ENCODE assay signal across 17 cellular contexts in the genomic region with DNA sequence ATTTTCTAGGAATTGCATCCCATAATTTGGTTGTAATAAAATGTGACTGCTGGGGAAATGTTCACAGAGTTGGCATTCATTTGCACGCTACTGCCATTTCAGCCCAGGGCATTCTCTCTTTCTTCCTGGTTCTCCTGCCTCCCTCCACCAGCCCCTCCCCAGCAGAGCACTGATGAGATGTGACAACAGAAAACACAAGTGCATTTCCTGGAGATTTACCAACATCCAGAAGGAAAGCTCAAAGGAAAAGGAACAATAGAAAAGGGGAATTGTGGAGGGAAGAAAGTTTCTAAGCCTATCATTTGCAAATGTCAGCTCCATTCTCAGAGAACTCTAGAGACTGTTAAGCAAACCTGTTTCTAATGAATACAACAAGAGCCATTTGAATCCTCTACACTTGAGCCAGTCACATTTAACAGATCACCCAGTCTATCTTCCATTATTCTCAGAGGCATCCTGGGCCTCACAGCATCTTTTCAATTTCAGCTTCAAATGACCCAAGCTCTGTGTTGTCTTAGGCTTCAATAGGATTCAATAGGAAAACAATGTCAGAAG.
DNase-seq lines count a peak whose midpoint lies in the region; ATAC-seq and TF ChIP-seq lines count a peak whose summit lies in the region.
"Had no signal": no experiment of that assay in that cellular context is flagged by ENCODE, and none has a peak within 500 bp of the region (broad histone marks: within the 10 kb centered on the region; RNA-seq: fewer than 3 reads in every experiment).

No MANE protein-coding gene starts in this region.

- H3K79me2 ChIP-seq in GM23338 (replicated peaks; ENCODE audit: insufficient read depth), result no peaks in the 10 kb centered on the region
- no peaks in the 10 kb centered on the region for H3K79me2 ChIP-seq in neural progenitor cell (ENCODE audit: low read depth)

- H3K4me3 Mint-ChIP-seq in GM23338 (no peak overlapping the region), WTC11 (no peak overlapping the region), neural progenitor cell (no peak overlapping the region)
- H3K4me3 Mint-ChIP-seq: B cell; CD8-positive, alpha-beta T cell; IgD-negative memory B cell had no signal

- peaks cover 5% of the 10 kb centered on the region for H3K27me3 Mint-ChIP-seq in GM23338 (ENCODE audit: insufficient read depth, low read depth, poor library complexity)
- no peaks in the 10 kb centered on the region; the same call in 1 of the 2 replicates for H3K27me3 Mint-ChIP-seq in WTC11 (ENCODE audit: low read depth)
- H3K27me3 Mint-ChIP-seq in neural progenitor cell (ENCODE audit: insufficient read depth, low read depth), result no peaks in the 10 kb centered on the region
- H3K27me3 Mint-ChIP-seq: B cell, IgD-negative memory B cell had no signal

- DNase-seq in GM23338 (ENCODE audit: low spot score) (peak; percentile 25), WTC11 (ENCODE audit: low spot score) (no peak), iPS-NIHi11 (ENCODE audit: low spot score) (peak; percentile 17), neural progenitor cell (ENCODE audit: low spot score) (peak; percentile 19), SKM-1 treated with dmso at 0.1 percent for 144 hours (lab: John Stamatoyannopoulos, UW; ENCODE audit: unreplicated experiment) (no peak), SW 1271 (lab: John Stamatoyannopoulos, UW) (no peak)
- DNase-seq: Calu3; CD8-positive, alpha-beta T cell; DMS79 treated with DMSO at 0.1 percent for 48 hours; GM23248; H7 had no signal

- peaks cover 8% of the 10 kb centered on the region; the same call in 2 of the 3 replicates for H3K4me1 Mint-ChIP-seq in GM23338
- H3K4me1 Mint-ChIP-seq in WTC11, result peaks cover 20% of the 10 kb centered on the region
- H3K4me1 Mint-ChIP-seq in neural progenitor cell, result peaks cover 7% of the 10 kb centered on the region
- H3K4me1 Mint-ChIP-seq: B cell, IgD-negative memory B cell had no signal

- no peaks in the 10 kb centered on the region for H3K27me3 ChIP-seq in GM23338 (ENCODE audit: insufficient read depth)
- H3K27me3 ChIP-seq in neural progenitor cell, result no peaks in the 10 kb centered on the region
- H3K27me3 ChIP-seq: BLaER1 treated with 17β-estradiol and CSF1 and Interleukin-3, amounts not matched to agents 10 nM and 100 nM had no signal

- no peaks in the 10 kb centered on the region; the same call in 2 of the 3 replicates for H3K36me3 Mint-ChIP-seq in GM23338 (ENCODE audit: low read depth)
- H3K36me3 Mint-ChIP-seq in WTC11, result peaks cover 6% of the 10 kb centered on the region
- H3K36me3 Mint-ChIP-seq in neural progenitor cell, result no peaks in the 10 kb centered on the region
- H3K36me3 Mint-ChIP-seq: CD8-positive, alpha-beta T cell; IgD-negative memory B cell had no signal

- H3K4me2 ChIP-seq in GM23338, result no peak overlapping the region
- H3K4me2 ChIP-seq in neural progenitor cell, result peak overlapping the region; percentile 46
- H3K4me2 ChIP-seq: BLaER1 treated with 17β-estradiol and CSF1 and Interleukin-3, amounts not matched to agents 10 nM and 100 nM had no signal

- H4K20me1 ChIP-seq in GM23338 (replicated peaks; ENCODE audit: insufficient read depth), result no peaks in the 10 kb centered on the region
- H4K20me1 ChIP-seq in neural progenitor cell (ENCODE audit: low read depth), result no peaks in the 10 kb centered on the region
- H4K20me1 ChIP-seq: BLaER1 treated with 17β-estradiol and CSF1 and Interleukin-3, amounts not matched to agents 10 nM and 100 nM had no signal

- H3K9me3 Mint-ChIP-seq in GM23338 (peaks cover 9% of the 10 kb centered on the region; the same call in 2 of the 3 replicates), WTC11 (peaks cover 42% of the 10 kb centered on the region), neural progenitor cell (peaks cover 9% of the 10 kb centered on the region)

- H3K36me3 ChIP-seq in GM23338 (ENCODE audit: insufficient read depth) (no peaks in the 10 kb centered on the region), neural progenitor cell (no peaks in the 10 kb centered on the region)
- H3K36me3 ChIP-seq: BLaER1 treated with 17β-estradiol and CSF1 and Interleukin-3, amounts not matched to agents 10 nM and 100 nM had no signal

- no peak overlapping the region for H3K27ac Mint-ChIP-seq in GM23338
- peak overlapping the region; percentile 80 for H3K27ac Mint-ChIP-seq in WTC11
- H3K27ac Mint-ChIP-seq in neural progenitor cell, result no peak overlapping the region
- H3K27ac Mint-ChIP-seq: B cell; CD8-positive, alpha-beta T cell; IgD-negative memory B cell had no signal

- CTCF ChIA-PET in WTC11 (lab: Charles Lee), result interaction anchor here (0.7 to 1.0 kb wide), 2 partner anchors 77 to 459 kb away, joined by 3 read pairs; no protein-coding TSS in a partner anchor

- 0 out of 2 replicates have a peak, but pooled peaks cover 3% of the 10 kb centered on the region for H3K9me2 ChIP-seq in GM23338 (ENCODE audit: insufficient read depth)

- H3K4me1 ChIP-seq in GM23338 (ENCODE audit: insufficient read depth) (peaks cover 4% of the 10 kb centered on the region), neural progenitor cell (peaks cover 13% of the 10 kb centered on the region)
- H3K4me1 ChIP-seq: BLaER1 treated with 17β-estradiol and CSF1 and Interleukin-3, amounts not matched to agents 10 nM and 100 nM had no signal

- H3F3A ChIP-seq in GM23338 (replicated peaks; ENCODE audit: low read depth) (no peaks in the 10 kb centered on the region), neural progenitor cell (ENCODE audit: low read depth) (peaks cover 14% of the 10 kb centered on the region)

- H3K27ac ChIP-seq in GM23338 (ENCODE audit: low read depth) (no peak overlapping the region), neural progenitor cell (no peak overlapping the region)
- H3K27ac ChIP-seq: BLaER1 treated with 17β-estradiol and CSF1 and Interleukin-3, amounts not matched to agents 10 nM and 100 nM; GM23248 had no signal

- H3K4me3 ChIP-seq in GM23338 (no peak overlapping the region), neural progenitor cell (no peak overlapping the region)
- H3K4me3 ChIP-seq: BLaER1 treated with 17β-estradiol and CSF1 and Interleukin-3, amounts not matched to agents 10 nM and 100 nM; GM12878; GM23248 had no signal

- ATAC-seq in GM23338 (peak; percentile 84), WTC11 (peak; percentile 72), GM18519 (IDR thresholded peaks at IDR 0.05; ENCODE audit: low FRiP score, unreplicated experiment) (no peak)
- ATAC-seq: CD8-positive, alpha-beta T cell; GM12878; HepG2 had no signal

- no peaks in the 10 kb centered on the region for H3K9me3 ChIP-seq in neural progenitor cell (ENCODE audit: low read depth)
- H3K9me3 ChIP-seq: BLaER1 treated with 17β-estradiol and CSF1 and Interleukin-3, amounts not matched to agents 10 nM and 100 nM had no signal

- no peak overlapping the region for H3K9ac ChIP-seq in neural progenitor cell
- H3K9ac ChIP-seq: BLaER1 treated with 17β-estradiol and CSF1 and Interleukin-3, amounts not matched to agents 10 nM and 100 nM; GM23248 had no signal

- H2AFZ ChIP-seq in GM23338 (no peak overlapping the region), neural progenitor cell (replicated peaks) (no peak overlapping the region)
- H2AFZ ChIP-seq: GM23248 had no signal

- no peak for TF ChIP-seq CTCF in GM23338 (conservative IDR thresholded peaks at IDR 0.05; ENCODE audit: low read depth in 2 of 2)
- TF ChIP-seq CTCF in WTC11 (IDR thresholded peaks at IDR 0.05), result no peak
- TF ChIP-seq CTCF in neural progenitor cell (IDR thresholded peaks at IDR 0.05), result no peak

- POLR2A ChIA-PET in WTC11 (lab: Charles Lee), result no interaction called here

TF ChIP-seq in GM23338, 12 proteins besides CTCF, POLR2A, EP300 and RAD21:
- no peak for TF ChIP-seq ZNF331 (CRISPR knock-in tag; IDR thresholded peaks at IDR 0.05; ENCODE audit: low read depth)
- no peak for TF ChIP-seq STAT1 (IDR thresholded peaks at IDR 0.05; ENCODE audit: unreplicated experiment)

TF ChIP-seq in WTC11, 78 proteins besides CTCF, POLR2A, EP300 and RAD21 (continues in another document):
- TF ChIP-seq, protein P1, sequence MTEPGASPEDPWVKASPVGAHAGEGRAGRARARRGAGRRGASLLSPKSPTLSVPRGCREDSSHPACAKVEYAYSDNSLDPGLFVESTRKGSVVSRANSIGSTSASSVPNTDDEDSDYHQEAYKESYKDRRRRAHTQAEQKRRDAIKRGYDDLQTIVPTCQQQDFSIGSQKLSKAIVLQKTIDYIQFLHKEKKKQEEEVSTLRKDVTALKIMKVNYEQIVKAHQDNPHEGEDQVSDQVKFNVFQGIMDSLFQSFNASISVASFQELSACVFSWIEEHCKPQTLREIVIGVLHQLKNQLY (CRISPR knock-in tag; IDR thresholded peaks at IDR 0.05), result no peak
- no peak for TF ChIP-seq MYBL2 (CRISPR knock-in tag; IDR thresholded peaks at IDR 0.05)
- TF ChIP-seq, protein P2, sequence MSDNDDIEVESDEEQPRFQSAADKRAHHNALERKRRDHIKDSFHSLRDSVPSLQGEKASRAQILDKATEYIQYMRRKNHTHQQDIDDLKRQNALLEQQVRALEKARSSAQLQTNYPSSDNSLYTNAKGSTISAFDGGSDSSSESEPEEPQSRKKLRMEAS (CRISPR knock-in tag; IDR thresholded peaks at IDR 0.05), result no peak
- TF ChIP-seq ZNF396 (CRISPR knock-in tag; IDR thresholded peaks at IDR 0.05; ENCODE audit: borderline replicate concordance), result no peak
- no peak for TF ChIP-seq CREM (CRISPR knock-in tag; IDR thresholded peaks at IDR 0.05)
- no peak for TF ChIP-seq ESRRA (CRISPR knock-in tag; IDR thresholded peaks at IDR 0.05; ENCODE audit: borderline replicate concordance)
- no peak for TF ChIP-seq GRHL2 (CRISPR knock-in tag; IDR thresholded peaks at IDR 0.05; ENCODE audit: insufficient replicate concordance, severe bottlenecking)
- no peak for TF ChIP-seq NR2C2 (CRISPR knock-in tag; IDR thresholded peaks at IDR 0.05)
- no peak for TF ChIP-seq JAZF1 (CRISPR knock-in tag; IDR thresholded peaks at IDR 0.05)
- TF ChIP-seq TCF7 (CRISPR knock-in tag; IDR thresholded peaks at IDR 0.05; ENCODE audit: low read depth), result no peak

Comparison
In these comparisons a context has a peak if more than half of its experiments do, and no peak if none do; other contexts are left out.
1. DNase-seq: peak in GM23338 (single experiment), iPS-NIHi11 (single experiment) and neural progenitor cell (single experiment); none in WTC11 (single experiment), SKM-1 treated with dmso at 0.1 percent for 144 hours (single experiment) and SW 1271 (0 of 2).